1 cellular context compared by ENCODE assay signal in genomic region chr10:129364949-129365348, GRCh38.
A peak's percentile ranks its signal among the peaks of the same experiment; 100 is the strongest.
TF ChIP-seq lines count a peak whose summit lies in the region.

No MANE protein-coding gene starts in this region.

TF ChIP-seq in HEK293, 187 proteins besides CTCF, POLR2A, EP300 and RAD21 (continued from another document):
- peak; percentile 68; the same call in 1 of the 2 replicates for TF ChIP-seq ZNF18 (tag by site-specific recombination; IDR thresholded peaks at IDR 0.05)
- no peak for TF ChIP-seq ZFP69B (tag by site-specific recombination; IDR thresholded peaks at IDR 0.05)
TF ChIP-seq in HEK293: peak in this region for 5.
